In the genomic region with DNA sequence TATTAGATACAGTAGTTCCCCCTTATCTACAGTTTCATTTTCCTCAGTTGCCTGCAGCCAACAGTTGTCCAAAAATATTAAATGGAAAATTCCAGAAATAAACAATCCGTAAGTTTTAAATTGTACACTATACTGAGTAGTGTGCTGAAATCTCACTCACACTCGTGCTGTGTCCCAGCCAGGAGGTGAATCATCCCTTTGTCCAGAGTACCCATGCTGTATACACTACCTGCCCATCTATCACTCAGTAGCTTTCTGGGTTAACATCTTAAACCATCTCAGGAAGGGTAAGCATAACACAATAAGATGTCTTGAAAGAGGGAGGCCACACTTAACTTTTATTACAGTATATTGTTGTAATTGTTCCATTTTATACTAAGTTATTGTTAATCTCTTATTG, we compare ENCODE assay signal across 29 cellular contexts. TPM values are rescaled to one million over a fixed set of nuclear protein-coding genes. Genes with fewer than 3 reads are reported as not detected.
"Had no signal": no experiment of that assay in that cellular context is flagged by ENCODE, and none has a peak within 500 bp of the region (broad histone marks: within the 10 kb centered on the region; RNA-seq: fewer than 3 reads in every experiment).

No MANE protein-coding gene starts in this region.

- H3K4me1 ChIP-seq: adrenal gland, ascending aorta, breast epithelium, gastrocnemius medialis had no signal

- H3K27ac ChIP-seq: adrenal gland, ascending aorta, breast epithelium, epithelial cell of prostate, gastrocnemius medialis, heart left ventricle had no signal

- H3K4me3 ChIP-seq: adrenal gland, ascending aorta, breast epithelium, gastrocnemius medialis, heart left ventricle had no signal

- ATAC-seq: activated CD4-positive, alpha-beta T cell treated with anti-CD3 and anti-CD28 coated beads for 36 hours; activated CD8-positive, alpha-beta memory T cell treated with anti-CD3 and anti-CD28 coated beads, Interleukin-2, amount 10 ng/mL, durations not matched to agents 7 days and 5 days; activated CD8-positive, alpha-beta T cell treated with anti-CD3 and anti-CD28 coated beads, Interleukin-2, amount 10 ng/mL, durations not matched to agents 7 days and 5 days; activated naive CD8-positive, alpha-beta T cell treated with anti-CD3 and anti-CD28 coated beads, Interleukin-2, amount 50 U/mL, for 24 hours; effector memory CD8-positive, alpha-beta T cell had no signal

- H3K9me3 ChIP-seq: adrenal gland, ascending aorta, breast epithelium, gastrocnemius medialis, heart left ventricle had no signal

- DNase-seq: activated CD4-positive, alpha-beta memory T cell treated with anti-CD3 and anti-CD28 coated beads for 36 hours; activated CD4-positive, alpha-beta T cell treated with anti-CD3 and anti-CD28 coated beads for 36 hours; activated CD4-positive, alpha-beta T cell treated with anti-CD3 and anti-CD28 coated beads, Interleukin-2, amount 10 ng/mL, durations not matched to agents 24 days and 14 days; activated CD4-positive, CD25-positive, alpha-beta regulatory T cell; activated CD4-positive, CD25-positive, alpha-beta regulatory T cell treated with anti-CD3 and anti-CD28 coated beads, Interleukin-2, amount 50 U/mL, for 72 hours; activated CD8-positive, alpha-beta memory T cell treated with anti-CD3 and anti-CD28 coated beads, Interleukin-2, amount 10 ng/mL, durations not matched to agents 7 days and 5 days; activated CD8-positive, alpha-beta memory T cell treated with anti-CD3 and anti-CD28 coated beads, Interleukin-2, amount 50 U/mL, for 4 hours; activated CD8-positive, alpha-beta T cell treated with anti-CD3 and anti-CD28 coated beads, Interleukin-2, amount 10 ng/mL, durations not matched to agents 7 days and 5 days; activated effector memory CD4-positive, alpha-beta T cell treated with anti-CD3 and anti-CD28 coated beads, Interleukin-2, amount 50 U/mL, for 16 hours; activated naive CD4-positive, alpha-beta T cell treated with anti-CD3 and anti-CD28 coated beads for 36 hours; activated naive CD8-positive, alpha-beta T cell treated with anti-CD3 and anti-CD28 coated beads for 36 hours; activated naive CD8-positive, alpha-beta T cell treated with anti-CD3 and anti-CD28 coated beads, Interleukin-2, amount 50 U/mL, for 24 hours; activated T-cell treated with anti-CD3 and anti-CD28 coated beads, Interleukin-2, amount 50 U/mL, for 1 hour; activated T-cell treated with anti-CD3 and anti-CD28 coated beads, Interleukin-2, amount 50 U/mL, for 48 hours; adrenal gland; cortex of kidney; effector CD4-positive, alpha-beta T cell; effector memory CD8-positive, alpha-beta T cell; gastrocnemius medialis; glutamatergic neuron; heart left ventricle; T-helper 2 cell had no signal

- H3K27me3 ChIP-seq: ascending aorta, breast epithelium had no signal

- H3K36me3 ChIP-seq: adrenal gland, ascending aorta, breast epithelium, gastrocnemius medialis, heart left ventricle had no signal

RNA-seq across cellular contexts. Expression of a gene that starts 31.7 kb away (rescaled TPM):
- total RNA-seq: activated CD4-positive, alpha-beta memory T cell treated with anti-CD3 and anti-CD28 coated beads for 36 hours; activated CD4-positive, alpha-beta T cell treated with anti-CD3 and anti-CD28 coated beads for 36 hours; activated CD4-positive, alpha-beta T cell treated with anti-CD3 and anti-CD28 coated beads, Interleukin-2, amount 10 ng/mL, durations not matched to agents 24 days and 14 days; activated CD8-positive, alpha-beta memory T cell treated with anti-CD3 and anti-CD28 coated beads for 36 hours; activated CD8-positive, alpha-beta memory T cell treated with anti-CD3 and anti-CD28 coated beads, Interleukin-2, amount 10 ng/mL, durations not matched to agents 7 days and 5 days; activated CD8-positive, alpha-beta T cell treated with anti-CD3 and anti-CD28 coated beads, Interleukin-2, amount 10 ng/mL, durations not matched to agents 7 days and 5 days; activated naive CD4-positive, alpha-beta T cell treated with anti-CD3 and anti-CD28 coated beads for 36 hours; activated naive CD8-positive, alpha-beta T cell treated with anti-CD3 and anti-CD28 coated beads for 36 hours; activated T-helper 1 cell treated with anti-CD3 and anti-CD28 coated beads, Interleukin-12 subunit alpha, Interleukin-12 subunit beta, Interleukin-2, Interleukin-4 antibody, amounts not matched to agents 30 ng/mL and 10 ng/mL and 1 ng/mL, durations not matched to agents 14 hours and 24 hours and 36 hours; activated T-helper 2 cell treated with anti-CD3 and anti-CD28 coated beads, Interferon-gamma antibody, Interleukin-2, Interleukin-4, amounts not matched to agents 10 μg/mL and 5 μg/mL and 100 μg/mL, durations not matched to agents 14 hours and 24 hours and 36 hours; T-helper 1 cell treated with Interleukin-12 subunit alpha and Interleukin-12 subunit beta and Interleukin-4 antibody, amounts not matched to agents 30 ng/mL and 1 ng/mL, for 36 hours had no signal
